6 cellular contexts compared by ENCODE assay signal in genomic region chr16:74542911-74543578, GRCh38.
DNase-seq lines count a peak whose midpoint lies in the region; ATAC-seq and TF ChIP-seq lines count a peak whose summit lies in the region.
"Not testable (repeated sequence)": the region's sequence is repeated elsewhere in the genome, so short reads cannot be mapped to it uniquely, and the experiment has no call there.

No MANE protein-coding gene starts in this region.

- 39% methylated on average over 1 of the region's 3 CpGs for WGBS in right lobe of liver (ENCODE audit: insufficient coverage, low coverage, low lambda C conversion rate, missing lambda C conversion rate)

- H2AFZ ChIP-seq in Karpas-422 (ENCODE audit: low read length): not testable (repeated sequence)

- ATAC-seq in SK-N-SH treated with all-trans-retinoic acid at 6 μM for 48 hours: peak; percentile 56
- ATAC-seq in left lobe of liver: peak; percentile 90
- ATAC-seq in right lobe of liver: peak; percentile 92 to 95 (median 94)

- not testable (repeated sequence) for H3K4me3 ChIP-seq in BLaER1; HEK293 (ENCODE audit: low read depth, low read length); Karpas-422 (ENCODE audit: low read length); right lobe of liver

- not testable (repeated sequence) for TF ChIP-seq POLR2A in right lobe of liver (IDR thresholded peaks at IDR 0.05)

- H3K4me2 ChIP-seq in BLaER1 (0 out of 2 replicates have a peak overlapping the region, but pooled peaks have one; percentile 22), Karpas-422 (ENCODE audit: low read depth, low read length, poor library complexity, severe bottlenecking) (peak overlapping the region; percentile 45)

- CTCF ChIA-PET in HEK293 (lab: Yijun Ruan, JAX): not testable (repeated sequence)

- not testable (repeated sequence) for H3K9me3 ChIP-seq in BLaER1; HEK293 (ENCODE audit: control insufficient read depth, insufficient read depth, low read depth, low read length); Karpas-422 (ENCODE audit: low read length); right lobe of liver

- not testable (repeated sequence) for H3K9me2 ChIP-seq in Karpas-422 (replicated peaks; ENCODE audit: insufficient read depth, low read length)

- H3K9ac ChIP-seq in BLaER1; Karpas-422 (ENCODE audit: low read length): not testable (repeated sequence)

- not testable (repeated sequence) for H3K27me3 ChIP-seq in BLaER1; Karpas-422 (ENCODE audit: low read length); right lobe of liver

- H3K36me3 ChIP-seq in BLaER1; HEK293 (ENCODE audit: control insufficient read depth in 2 of 2, insufficient read depth in 1 of 2, low read length in 2 of 2); Karpas-422 (ENCODE audit: insufficient read depth, low read length); right lobe of liver: not testable (repeated sequence)

- not testable (repeated sequence) for TF ChIP-seq CTCF in HEK293 (tag by site-specific recombination; IDR thresholded peaks at IDR 0.05); right lobe of liver (IDR thresholded peaks at IDR 0.05)

- H4K20me1 ChIP-seq in BLaER1: peaks cover 16% of the 10 kb centered on the region; the same call in 1 of the 2 replicates
- not testable (repeated sequence) for H4K20me1 ChIP-seq in Karpas-422 (ENCODE audit: insufficient read depth, low read depth, low read length)

- intact Hi-C loops in right lobe of liver (cut with DNase I): not testable (repeated sequence)

- H3K27ac ChIP-seq in BLaER1; HEK293 (ENCODE audit: extremely low read depth, low read depth, low read length); Karpas-422 (ENCODE audit: low read length): not testable (repeated sequence)
- H3K27ac ChIP-seq in right lobe of liver: peak overlapping the region in 2 of 3 donors; percentile 44 to 63

- peaks cover 51% of the 10 kb centered on the region for H3K79me2 ChIP-seq in Karpas-422 (ENCODE audit: low read length)

- H3K4me1 ChIP-seq in BLaER1; HEK293 (ENCODE audit: control insufficient read depth, insufficient read depth, low read length): not testable (repeated sequence)
- H3K4me1 ChIP-seq in Karpas-422 (ENCODE audit: low read length): peaks cover 17% of the 10 kb centered on the region
- peaks cover 0 to 17% (median 2%) of the 10 kb centered on the region in 4 donors for H3K4me1 ChIP-seq in right lobe of liver

- POLR2A ChIA-PET in HEK293 (lab: Yijun Ruan, JAX): not testable (repeated sequence)

- DNase-seq in Karpas-422: peak; percentile 43
- not testable (repeated sequence) for DNase-seq in left lobe of liver (ENCODE audit: low spot score); right lobe of liver

TF ChIP-seq in HEK293, 187 proteins besides CTCF, POLR2A, EP300 and RAD21:
- 0 out of 2 replicates have a peak, but pooled peaks have one; percentile 3 for TF ChIP-seq ZNF366 (tag by site-specific recombination; conservative IDR thresholded peaks at IDR 0.05)
TF ChIP-seq in HEK293: peak in this region for 1; not testable (repeated sequence) for 186.
